In genomic region chr11:71801026-71801425, GRCh38 we compare ENCODE assay signal across 5 cellular contexts. TPM values are rescaled to one million over a fixed set of nuclear protein-coding genes. Genes with fewer than 3 reads are reported as not detected.
"Had no signal": no experiment of that assay in that cellular context is flagged by ENCODE, and none has a peak within 500 bp of the region (broad histone marks: within the 10 kb centered on the region; RNA-seq: fewer than 3 reads in every experiment).

No MANE protein-coding gene starts in this region.

RNA-seq across cellular contexts. Expression of gene DEFB108B, which starts 32.0 kb away (rescaled TPM):
- total RNA-seq: HepG2, HT-29, HT1080, IMR-90 had no signal
- polyA plus RNA-seq: HepG2, IgD-negative memory B cell, IMR-90 had no signal
